ENCODE assay signal across 27 cellular contexts in the genomic region with DNA sequence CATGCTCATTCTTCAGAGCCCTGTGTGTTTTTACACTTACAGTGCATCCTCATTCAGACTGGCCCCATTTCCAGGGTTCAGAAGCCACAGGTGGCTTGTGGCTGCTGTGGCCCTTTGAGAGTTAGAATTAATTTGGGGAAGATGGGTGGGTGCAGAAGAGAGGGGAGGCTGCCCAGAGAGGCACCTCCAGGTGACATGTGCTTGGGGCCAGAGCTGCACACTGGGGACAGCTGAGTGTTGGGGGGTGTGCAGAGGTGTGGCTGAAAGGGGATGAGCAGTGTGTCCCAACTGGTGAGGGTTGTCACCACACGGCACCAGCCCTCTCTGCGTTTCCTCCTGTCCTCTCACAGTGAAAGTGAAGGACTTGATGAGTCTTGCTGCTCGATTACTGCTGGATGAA. TPM values are rescaled to one million over a fixed set of nuclear protein-coding genes. Genes with fewer than 3 reads are reported as not detected.
DNase-seq lines count a peak whose midpoint lies in the region; ATAC-seq and TF ChIP-seq lines count a peak whose summit lies in the region.
"Had no signal": no experiment of that assay in that cellular context is flagged by ENCODE, and none has a peak within 500 bp of the region (broad histone marks: within the 10 kb centered on the region; RNA-seq: fewer than 3 reads in every experiment).

No MANE protein-coding gene starts in this region.

- intact Hi-C loops in IMR-90 (cut with micrococcal nuclease): no loop called here
- intact Hi-C loops in activated T-helper 1 cell treated with anti-CD3 and anti-CD28 coated beads, Interleukin-12 subunit alpha, Interleukin-12 subunit beta, Interleukin-2, Interleukin-4 antibody, amounts not matched to agents 30 ng/mL and 10 ng/mL and 1 ng/mL, durations not matched to agents 14 hours and 24 hours and 36 hours (cut with micrococcal nuclease): no loop called here

- TF ChIP-seq CTCF in IMR-90 (conservative IDR thresholded peaks at IDR 0.05; ENCODE audit: low read depth, low read length) (no peak), neural cell (IDR thresholded peaks at IDR 0.05; ENCODE audit: poor library complexity, severe bottlenecking) (no peak)

- no peaks in the 10 kb centered on the region for H4K20me1 ChIP-seq in IMR-90 (ENCODE audit: insufficient read depth, low read length)
- H4K20me1 ChIP-seq in neural cell (ENCODE audit: insufficient read depth): no peaks in the 10 kb centered on the region

- BruUV-seq in IMR-90 (replicated peaks; lab: Mats Ljungman, UMichigan): no TSS peak

- H2AK5ac ChIP-seq in IMR-90 (ENCODE audit: low read depth, low read length): no peak overlapping the region

- no peak overlapping the region for H3K4ac ChIP-seq in IMR-90 (ENCODE audit: low read depth, low read length)

- peaks cover 2% of the 10 kb centered on the region for H3K9me3 Mint-ChIP-seq in activated naive CD4-positive, alpha-beta T cell treated with anti-CD3 and anti-CD28 coated beads, Interleukin-2, amount 10 ng/mL, durations not matched to agents 7 days and 5 days
- H3K9me3 Mint-ChIP-seq in activated naive CD4-positive, alpha-beta T cell treated with anti-CD3 and anti-CD28 coated beads, Interleukin-2, amount 50 U/mL, for 72 hours: no peaks in the 10 kb centered on the region
- H3K9me3 Mint-ChIP-seq in activated T-helper 1 cell treated with anti-CD3 and anti-CD28 coated beads, Interleukin-12 subunit alpha, Interleukin-12 subunit beta, Interleukin-2, Interleukin-4 antibody, amounts not matched to agents 30 ng/mL and 10 ng/mL and 1 ng/mL, durations not matched to agents 14 hours and 24 hours and 36 hours: no peaks in the 10 kb centered on the region
- H3K9me3 Mint-ChIP-seq: CD4-positive, alpha-beta T cell had no signal

- H3K14ac ChIP-seq in IMR-90 (replicated peaks; ENCODE audit: low read depth, low read length): no peak overlapping the region

- H4K91ac ChIP-seq in IMR-90 (ENCODE audit: insufficient read depth, low read depth, low read length): no peak overlapping the region

- ATAC-seq in activated naive CD4-positive, alpha-beta T cell treated with anti-CD3 and anti-CD28 coated beads, Interleukin-2, amount 50 U/mL, for 72 hours: no peak
- no peak for ATAC-seq in IMR-90 (ENCODE audit: low read depth)
- no peak for ATAC-seq in HG03521 (IDR thresholded peaks at IDR 0.05; ENCODE audit: unreplicated experiment)
- ATAC-seq in GM21529 (IDR thresholded peaks at IDR 0.05; ENCODE audit: unreplicated experiment): no peak
- ATAC-seq: GM12878, GM23338 had no signal

- no peaks in the 10 kb centered on the region for H3K79me1 ChIP-seq in IMR-90 (ENCODE audit: low read depth in 1 of 2, low read length in 2 of 2)

- no peak overlapping the region for H3K4me3 Mint-ChIP-seq in activated naive CD4-positive, alpha-beta T cell treated with anti-CD3 and anti-CD28 coated beads, Interleukin-2, amount 10 ng/mL, durations not matched to agents 7 days and 5 days
- H3K4me3 Mint-ChIP-seq in activated T-helper 1 cell treated with anti-CD3 and anti-CD28 coated beads, Interleukin-12 subunit alpha, Interleukin-12 subunit beta, Interleukin-2, Interleukin-4 antibody, amounts not matched to agents 30 ng/mL and 10 ng/mL and 1 ng/mL, durations not matched to agents 14 hours and 24 hours and 36 hours: peak overlapping the region; percentile 1
- H3K4me3 Mint-ChIP-seq: CD4-positive, alpha-beta T cell; GM23338 had no signal

- TF ChIP-seq POLR2A in IMR-90 (IDR thresholded peaks at IDR 0.05; ENCODE audit: low read depth, low read length): no peak

- no peak overlapping the region for H3K4me3 ChIP-seq in IMR-90 (ENCODE audit: insufficient read depth, low read depth, low read length)
- H3K4me3 ChIP-seq in neural cell (ENCODE audit: low read length): no peak overlapping the region
- H3K4me3 ChIP-seq: GM12878, GM23338 had no signal

- no peak overlapping the region for H3K56ac ChIP-seq in IMR-90 (ENCODE audit: extremely low read depth, insufficient read depth, low read length)

- WGBS in IMR-90 (ENCODE audit: extremely low coverage in 2 of 2, insufficient read length in 1 of 2), 2 experiments: no CpG with 5 or more reads among the region's 3 CpGs

- no peaks in the 10 kb centered on the region for H3K9me3 ChIP-seq in IMR-90 (ENCODE audit: control insufficient read depth, insufficient read depth, low read length)
- H3K9me3 ChIP-seq in neural cell (ENCODE audit: low read length): no peaks in the 10 kb centered on the region

- DNase-seq in activated naive CD4-positive, alpha-beta T cell treated with anti-CD3 and anti-CD28 coated beads, Interleukin-2, amount 10 ng/mL, durations not matched to agents 7 days and 5 days: no peak
- DNase-seq in activated naive CD4-positive, alpha-beta T cell treated with anti-CD3 and anti-CD28 coated beads, Interleukin-2, amount 50 U/mL, for 72 hours (ENCODE audit: low spot score in 2 of 2): no peak
- DNase-seq in IMR-90: no peak
- DNase-seq in activated T-helper 1 cell treated with anti-CD3 and anti-CD28 coated beads, Interleukin-12 subunit alpha, Interleukin-12 subunit beta, Interleukin-2, Interleukin-4 antibody, amounts not matched to agents 30 ng/mL and 10 ng/mL and 1 ng/mL, durations not matched to agents 14 hours and 24 hours and 36 hours (ENCODE audit: low spot score): no peak
- DNase-seq: CD4-positive, alpha-beta T cell; COR-L47; DND-41; HCEC 1CT; KG1; MV-4-11; NCI-H1694; NCI-H2081; NCI-H2171; NCI-H345; NCI-H524; NCI-H774; NK-92 treated with Interleukin-12 subunit alpha and Interleukin-12 subunit beta, amount 100 ng/mL, for 24 hours; SHP77 treated with DMSO at 0.1 percent for 48 hours had no signal

- in situ Hi-C loops in IMR-90 (cut with MboI; ENCODE audit: low sequenced_read_pairs): no loop called here

- peaks cover 6% of the 10 kb centered on the region for H3K4me1 ChIP-seq in IMR-90 (ENCODE audit: control insufficient read depth, insufficient read depth, low read length)

- H3K27ac Mint-ChIP-seq in activated naive CD4-positive, alpha-beta T cell treated with anti-CD3 and anti-CD28 coated beads, Interleukin-2, amount 10 ng/mL, durations not matched to agents 7 days and 5 days: peak overlapping the region; percentile 5
- peak overlapping the region in 1 of 2 donors; percentile 34 for H3K27ac Mint-ChIP-seq in activated naive CD4-positive, alpha-beta T cell treated with anti-CD3 and anti-CD28 coated beads, Interleukin-2, amount 50 U/mL, for 72 hours
- H3K27ac Mint-ChIP-seq in activated T-helper 1 cell treated with anti-CD3 and anti-CD28 coated beads, Interleukin-12 subunit alpha, Interleukin-12 subunit beta, Interleukin-2, Interleukin-4 antibody, amounts not matched to agents 30 ng/mL and 10 ng/mL and 1 ng/mL, durations not matched to agents 14 hours and 24 hours and 36 hours: no peak overlapping the region
- H3K27ac Mint-ChIP-seq: GM23338 had no signal

- peaks cover 15% of the 10 kb centered on the region for H3K27me3 Mint-ChIP-seq in activated naive CD4-positive, alpha-beta T cell treated with anti-CD3 and anti-CD28 coated beads, Interleukin-2, amount 10 ng/mL, durations not matched to agents 7 days and 5 days
- peaks cover 1% of the 10 kb centered on the region for H3K27me3 Mint-ChIP-seq in activated T-helper 1 cell treated with anti-CD3 and anti-CD28 coated beads, Interleukin-12 subunit alpha, Interleukin-12 subunit beta, Interleukin-2, Interleukin-4 antibody, amounts not matched to agents 30 ng/mL and 10 ng/mL and 1 ng/mL, durations not matched to agents 14 hours and 24 hours and 36 hours (ENCODE audit: insufficient read depth)
- H3K27me3 Mint-ChIP-seq: CD4-positive, alpha-beta T cell had no signal

- no peak for TF ChIP-seq EP300 in neural cell (conservative IDR thresholded peaks at IDR 0.05; ENCODE audit: poor library complexity, severe bottlenecking)

- H3K27me3 ChIP-seq in IMR-90 (ENCODE audit: control insufficient read depth, insufficient read depth, low read length) (peaks cover 7% of the 10 kb centered on the region), neural cell (ENCODE audit: insufficient read depth, low read depth, low read length) (no peaks in the 10 kb centered on the region)

- H2AK9ac ChIP-seq in IMR-90 (replicated peaks; ENCODE audit: low read depth, low read length, poor library complexity): no peak overlapping the region

- dilution Hi-C loops in IMR-90 (cut with HindIII; ENCODE audit: low sequenced_read_pairs, unreplicated experiment): no loop called here

- no peak overlapping the region for H3K18ac ChIP-seq in IMR-90 (ENCODE audit: low read depth, low read length)

- no peaks in the 10 kb centered on the region for H3K9me1 ChIP-seq in IMR-90 (ENCODE audit: insufficient read depth, low read length)

- H4K8ac ChIP-seq in IMR-90 (ENCODE audit: low read depth in 2 of 2, low read length in 2 of 2): no peak overlapping the region

- H3K9ac ChIP-seq in IMR-90 (ENCODE audit: low read depth, low read length) (no peak overlapping the region), neural cell (ENCODE audit: low read length) (no peak overlapping the region)

- H3K36me3 ChIP-seq in IMR-90 (ENCODE audit: control insufficient read depth, insufficient read depth, low read length): no peaks in the 10 kb centered on the region
- no peaks in the 10 kb centered on the region for H3K36me3 ChIP-seq in neural cell (ENCODE audit: insufficient read depth, low read length)

- POLR2A ChIA-PET in IMR-90 (lab: Charles Lee; ENCODE audit: unreplicated experiment): no interaction called here

- H2BK15ac ChIP-seq in IMR-90 (ENCODE audit: low read depth, low read length): no peak overlapping the region

- H2AFZ ChIP-seq in IMR-90 (replicated peaks; ENCODE audit: low read length, poor library complexity): peak overlapping the region; percentile 32
- H2AFZ ChIP-seq in neural cell (ENCODE audit: low read depth, low read length): no peak overlapping the region
- H2AFZ ChIP-seq: GM23338 had no signal

- H2BK20ac ChIP-seq in IMR-90 (ENCODE audit: low read depth, low read length): no peak overlapping the region

- no peaks in the 10 kb centered on the region for H3K9me2 ChIP-seq in neural cell (ENCODE audit: insufficient read depth, low read length)

- H3F3A ChIP-seq in neural cell (ENCODE audit: insufficient read depth, low read length, poor library complexity, severe bottlenecking): peaks cover 5% of the 10 kb centered on the region

- peaks cover 6% of the 10 kb centered on the region for H3K36me3 Mint-ChIP-seq in activated naive CD4-positive, alpha-beta T cell treated with anti-CD3 and anti-CD28 coated beads, Interleukin-2, amount 10 ng/mL, durations not matched to agents 7 days and 5 days
- H3K36me3 Mint-ChIP-seq in activated naive CD4-positive, alpha-beta T cell treated with anti-CD3 and anti-CD28 coated beads, Interleukin-2, amount 50 U/mL, for 72 hours: no peaks in the 10 kb centered on the region
- peaks cover 6% of the 10 kb centered on the region for H3K36me3 Mint-ChIP-seq in activated T-helper 1 cell treated with anti-CD3 and anti-CD28 coated beads, Interleukin-12 subunit alpha, Interleukin-12 subunit beta, Interleukin-2, Interleukin-4 antibody, amounts not matched to agents 30 ng/mL and 10 ng/mL and 1 ng/mL, durations not matched to agents 14 hours and 24 hours and 36 hours (ENCODE audit: low read depth)

- CTCF ChIA-PET in activated naive CD4-positive, alpha-beta T cell treated with anti-CD3 and anti-CD28 coated beads, Interleukin-2, amount 10 ng/mL, durations not matched to agents 7 days and 5 days (lab: Charles Lee): interaction anchor here (0.8 to 4.6 kb wide), 2 partner anchors 8 to 16 kb away, joined by 3 to 72 read pairs; a partner anchor contains a TSS
- CTCF ChIA-PET in IMR-90 (lab: Yijun Ruan, JAX): no interaction called here

- no peaks in the 10 kb centered on the region for H3K79me2 ChIP-seq in neural cell (replicated peaks; ENCODE audit: insufficient read depth, low read length)

- H4K5ac ChIP-seq in IMR-90 (ENCODE audit: low read depth, low read length): no peak overlapping the region

- H3K23ac ChIP-seq in IMR-90 (ENCODE audit: low read depth, low read length): no peak overlapping the region

- H3K27ac ChIP-seq in IMR-90 (ENCODE audit: insufficient read depth, low read length): no peak overlapping the region
- H3K27ac ChIP-seq in neural cell (ENCODE audit: low read length): peak overlapping the region; percentile 100
- H3K27ac ChIP-seq: RWPE1 had no signal

- H2BK120ac ChIP-seq in IMR-90 (ENCODE audit: low read depth, low read length): no peak overlapping the region

- H3K4me2 ChIP-seq in IMR-90 (ENCODE audit: low read depth, low read length) (no peak overlapping the region), neural cell (ENCODE audit: low read length) (no peak overlapping the region)
- H3K4me2 ChIP-seq: GM23338 had no signal

- H3K4me1 Mint-ChIP-seq in activated naive CD4-positive, alpha-beta T cell treated with anti-CD3 and anti-CD28 coated beads, Interleukin-2, amount 10 ng/mL, durations not matched to agents 7 days and 5 days: peaks cover 49% of the 10 kb centered on the region
- peaks cover 47% of the 10 kb centered on the region for H3K4me1 Mint-ChIP-seq in activated T-helper 1 cell treated with anti-CD3 and anti-CD28 coated beads, Interleukin-12 subunit alpha, Interleukin-12 subunit beta, Interleukin-2, Interleukin-4 antibody, amounts not matched to agents 30 ng/mL and 10 ng/mL and 1 ng/mL, durations not matched to agents 14 hours and 24 hours and 36 hours (ENCODE audit: low read depth)

- TF ChIP-seq RAD21 in IMR-90 (IDR thresholded peaks at IDR 0.05; ENCODE audit: low read length): no peak
- no peak for TF ChIP-seq RAD21 in neural cell (conservative IDR thresholded peaks at IDR 0.05)

- H2BK5ac ChIP-seq in IMR-90 (ENCODE audit: low read depth, low read length, poor library complexity, severe bottlenecking): no peak overlapping the region

RNA-seq across cellular contexts. Expression of a gene that starts 6.9 kb away (rescaled TPM):
- 1,000 to 10,000 TPM in 1 of 2 donors, 100 to 1,000 TPM in 1; 899 to 1,106 TPM for total RNA-seq in activated naive CD4-positive, alpha-beta T cell treated with anti-CD3 and anti-CD28 coated beads, Interleukin-2, amount 50 U/mL, for 72 hours
- 89.4 and 102 TPM in 2 replicates for total RNA-seq in IMR-90 (2012; rRNA removed)
- polyA plus RNA-seq in IMR-90 (2012; rRNA removed) (381 and 388 TPM in 2 replicates), neural cell (257 and 258 TPM in 2 replicates)
- polyA plus RNA-seq in IMR-90 (2012; cell fraction: cytosol; rRNA removed): 195 and 266 TPM in 2 replicates
- 262 and 802 TPM in 2 replicates for polyA plus RNA-seq in IMR-90 (2012; cell fraction: nucleus; rRNA removed; ENCODE audit: low replicate concordance)
- total RNA-seq in activated T-helper 1 cell treated with anti-CD3 and anti-CD28 coated beads, Interleukin-12 subunit alpha, Interleukin-12 subunit beta, Interleukin-2, Interleukin-4 antibody, amounts not matched to agents 30 ng/mL and 10 ng/mL and 1 ng/mL, durations not matched to agents 14 hours and 24 hours and 36 hours: 876 and 893 TPM in 2 replicates
- polyA minus RNA-seq in neural cell: 199 and 224 TPM in 2 replicates

RNA-seq across cellular contexts. Expression of a gene that starts 30.4 kb away (rescaled TPM):
- total RNA-seq in activated naive CD4-positive, alpha-beta T cell treated with anti-CD3 and anti-CD28 coated beads, Interleukin-2, amount 50 U/mL, for 72 hours: not detected
- total RNA-seq in IMR-90 (2012; rRNA removed): not detected in 2 replicates
- not detected in 2 replicates for polyA plus RNA-seq in IMR-90 (2012; rRNA removed)
- polyA plus RNA-seq in IMR-90 (2012; cell fraction: cytosol; rRNA removed): not detected in 2 replicates
- not detected in 2 replicates for polyA plus RNA-seq in IMR-90 (2012; cell fraction: nucleus; rRNA removed; ENCODE audit: low replicate concordance)
- total RNA-seq in activated T-helper 1 cell treated with anti-CD3 and anti-CD28 coated beads, Interleukin-12 subunit alpha, Interleukin-12 subunit beta, Interleukin-2, Interleukin-4 antibody, amounts not matched to agents 30 ng/mL and 10 ng/mL and 1 ng/mL, durations not matched to agents 14 hours and 24 hours and 36 hours: not detected in 2 replicates
- polyA plus RNA-seq in neural cell: not detected in 2 replicates
- polyA minus RNA-seq in neural cell: not detected in 2 replicates
- total RNA-seq: CD4-positive, alpha-beta T cell; GM12878; GM23338; HT1080; M059J had no signal
- polyA plus RNA-seq: BJ, GM12878, GM23338 had no signal

RNA-seq across cellular contexts. Expression of a gene that starts 52.7 kb away (rescaled TPM):
- total RNA-seq in activated naive CD4-positive, alpha-beta T cell treated with anti-CD3 and anti-CD28 coated beads, Interleukin-2, amount 50 U/mL, for 72 hours: not detected
- total RNA-seq in IMR-90 (2012; rRNA removed): under 0.01 TPM in 1 of 2 replicates, not detected in the other
- polyA plus RNA-seq in IMR-90 (2012; rRNA removed) (0.09 and 0.11 TPM in 2 replicates), neural cell (0.79 and 1.5 TPM in 2 replicates)
- 0.02 and 0.03 TPM in 2 replicates for polyA plus RNA-seq in IMR-90 (2012; cell fraction: cytosol; rRNA removed)
- polyA plus RNA-seq in IMR-90 (2012; cell fraction: nucleus; rRNA removed; ENCODE audit: low replicate concordance): 1.1 and 1.3 TPM in 2 replicates
- not detected in 2 replicates for total RNA-seq in activated T-helper 1 cell treated with anti-CD3 and anti-CD28 coated beads, Interleukin-12 subunit alpha, Interleukin-12 subunit beta, Interleukin-2, Interleukin-4 antibody, amounts not matched to agents 30 ng/mL and 10 ng/mL and 1 ng/mL, durations not matched to agents 14 hours and 24 hours and 36 hours
- polyA minus RNA-seq in neural cell: 0.97 and 1.0 TPM in 2 replicates
- total RNA-seq: GM12878 had no signal
- polyA plus RNA-seq: GM12878 had no signal

RNA-seq across cellular contexts. Expression of a gene that starts 57.4 kb away (rescaled TPM):
- total RNA-seq in activated naive CD4-positive, alpha-beta T cell treated with anti-CD3 and anti-CD28 coated beads, Interleukin-2, amount 50 U/mL, for 72 hours: under 1 TPM in 1 of 2 donors, not detected in 1; 0.50 TPM
- total RNA-seq in IMR-90 (2012; rRNA removed): 2.5 TPM in 2 replicates
- 4.6 and 5.3 TPM in 2 replicates for polyA plus RNA-seq in IMR-90 (2012; rRNA removed)
- polyA plus RNA-seq in IMR-90 (2012; cell fraction: cytosol; rRNA removed): 5.6 and 6.7 TPM in 2 replicates
- 1.6 and 2.2 TPM in 2 replicates for polyA plus RNA-seq in IMR-90 (2012; cell fraction: nucleus; rRNA removed; ENCODE audit: low replicate concordance)
- total RNA-seq in activated T-helper 1 cell treated with anti-CD3 and anti-CD28 coated beads, Interleukin-12 subunit alpha, Interleukin-12 subunit beta, Interleukin-2, Interleukin-4 antibody, amounts not matched to agents 30 ng/mL and 10 ng/mL and 1 ng/mL, durations not matched to agents 14 hours and 24 hours and 36 hours: 0.24 TPM in 1 of 2 replicates, not detected in the other
- polyA plus RNA-seq in neural cell: 0.78 TPM in 1 of 2 replicates, not detected in the other
- not detected in 2 replicates for polyA minus RNA-seq in neural cell
- total RNA-seq: CD4-positive, alpha-beta T cell had no signal
